8 cellular contexts compared by ENCODE assay signal in genomic region chr1:228082975-228083870, GRCh38. TPM values are rescaled to one million over a fixed set of nuclear protein-coding genes. Genes with fewer than 3 reads are reported as not detected.
DNase-seq lines count a peak whose midpoint lies in the region; ATAC-seq and TF ChIP-seq lines count a peak whose summit lies in the region.

No MANE protein-coding gene starts in this region.

- peak overlapping the region; percentile 97 for H3K27ac ChIP-seq in CD8-positive, alpha-beta T cell (ENCODE audit: low read depth, low read length)
- peak overlapping the region; percentile 62 for H3K27ac ChIP-seq in OCI-LY7 (ENCODE audit: low read depth, low read length, poor library complexity, severe bottlenecking)
- peak overlapping the region; percentile 98 to 100 for H3K27ac ChIP-seq in breast epithelium
- peak overlapping the region; percentile 94 for H3K27ac ChIP-seq in layer of hippocampus (ENCODE audit: low read depth, low read length)

- H3K4me2 ChIP-seq in OCI-LY7 (ENCODE audit: low read length): peak overlapping the region; percentile 100

- intact Hi-C loops in CD8-positive, alpha-beta T cell (cut with DNase I, micrococcal nuclease): loop anchor here (1.0 to 10.0 kb wide), 20 partner anchors 20 to 1982 kb away; partner anchors contain the start of genes C1orf35 (in 2 of the 2), GUK1 (in 2 of the 2), JMJD4 (in 2 of the 2) and MRPL55 (in 2 of the 2)
- intact Hi-C loops in OCI-LY7 (cut with micrococcal nuclease; ENCODE audit: unreplicated experiment) (loop anchor here (1.0 to 5.0 kb wide), 3 partner anchors 84 to 403 kb away; partner anchors contain the start of gene IBA57), breast epithelium (cut with DNase I; ENCODE audit: low total_unique reads) (loop anchor here (10.0 kb wide), 1 partner anchor 192 kb away; no protein-coding TSS in a partner anchor)

- peaks cover 59% of the 10 kb centered on the region for H3K4me1 ChIP-seq in CD8-positive, alpha-beta T cell (ENCODE audit: insufficient read depth, low read length)
- peaks cover 38% of the 10 kb centered on the region for H3K4me1 ChIP-seq in OCI-LY7 (ENCODE audit: insufficient read depth, low read length, poor library complexity, severe bottlenecking)
- H3K4me1 ChIP-seq in breast epithelium: peaks cover 19 to 36% of the 10 kb centered on the region in 2 donors

- peaks cover 30% of the 10 kb centered on the region for H3K36me3 Mint-ChIP-seq in CD8-positive, alpha-beta T cell
- H3K36me3 Mint-ChIP-seq in stimulated activated memory B cell treated with anti-CD40 and anti-IgM and Interleukin-4, amounts not matched to agents 10 μg/mL and 1 μg/mL and 100 μg/mL, for 72 hours: peaks cover 7% of the 10 kb centered on the region

- no peak for TF ChIP-seq POLR2A in breast epithelium (IDR thresholded peaks at IDR 0.05)

- no peaks in the 10 kb centered on the region for H3K9me2 ChIP-seq in OCI-LY7 (ENCODE audit: insufficient read depth, low read length)

- H3K27me3 ChIP-seq in CD8-positive, alpha-beta T cell (ENCODE audit: insufficient read depth, low read length): no peaks in the 10 kb centered on the region
- H3K27me3 ChIP-seq in breast epithelium (no peaks in the 10 kb centered on the region), layer of hippocampus (ENCODE audit: control insufficient read depth, insufficient read depth, low read length) (no peaks in the 10 kb centered on the region)

- no peak overlapping the region for H2AFZ ChIP-seq in OCI-LY7 (ENCODE audit: low read length)

- POLR2A ChIA-PET in CD8-positive, alpha-beta T cell (lab: Charles Lee): interaction anchor here (0.6 to 2.1 kb wide), 12 partner anchors 8 to 577 kb away, joined by 3 to 17 read pairs (median 4); partner anchors contain the start of genes IBA57 and MRPL55
- POLR2A ChIA-PET in OCI-LY7 (lab: Charles Lee): interaction anchor here (0.8 to 2.1 kb wide), 3 partner anchors 22 to 375 kb away, joined by 3 to 5 read pairs (median 3); no protein-coding TSS in a partner anchor

- H3K36me3 ChIP-seq in CD8-positive, alpha-beta T cell (ENCODE audit: insufficient read depth, low read length): no peaks in the 10 kb centered on the region
- peaks cover 54% of the 10 kb centered on the region for H3K36me3 ChIP-seq in OCI-LY7 (ENCODE audit: insufficient read depth, low read length)
- H3K36me3 ChIP-seq in breast epithelium: no peaks in the 10 kb centered on the region

- peak overlapping the region; percentile 96 for H3K4me3 Mint-ChIP-seq in CD8-positive, alpha-beta T cell
- peak overlapping the region; percentile 94 for H3K4me3 Mint-ChIP-seq in stimulated activated memory B cell treated with anti-CD40 and anti-IgM and Interleukin-4, amounts not matched to agents 10 μg/mL and 1 μg/mL and 100 μg/mL, for 72 hours

- DNase-seq in CD8-positive, alpha-beta T cell: peak in 2 of 7 experiments; percentile 40 to 47
- peak; percentile 56 for DNase-seq in OCI-LY7 (ENCODE audit: low spot score)
- DNase-seq in breast epithelium (ENCODE audit: low spot score in 2 of 2): peak in 1 of 2 donors; percentile 64
- no peak for DNase-seq in dedifferentiated amniotic fluid mesenchymal stem cell (ENCODE audit: extremely low spot score)

- no TSS peak for BruUV-seq in OCI-LY7 (replicated peaks; lab: Mats Ljungman, UMichigan)

- ATAC-seq in CD8-positive, alpha-beta T cell: no peak
- peak; percentile 22 for ATAC-seq in GM21529 (IDR thresholded peaks at IDR 0.05; ENCODE audit: unreplicated experiment)
- peak; percentile 21 for ATAC-seq in stimulated activated memory B cell treated with anti-CD40 and anti-IgM and Interleukin-4, amounts not matched to agents 10 μg/mL and 1 μg/mL and 100 μg/mL, for 72 hours
- no peak for ATAC-seq in GM18517 (IDR thresholded peaks at IDR 0.05; ENCODE audit: unreplicated experiment)

- H3K4me1 Mint-ChIP-seq in CD8-positive, alpha-beta T cell (ENCODE audit: low read depth): peaks cover 60% of the 10 kb centered on the region
- H3K4me1 Mint-ChIP-seq in stimulated activated memory B cell treated with anti-CD40 and anti-IgM and Interleukin-4, amounts not matched to agents 10 μg/mL and 1 μg/mL and 100 μg/mL, for 72 hours: peaks cover 76% of the 10 kb centered on the region

- H4K20me1 ChIP-seq in OCI-LY7 (ENCODE audit: insufficient read depth, low read length): peaks cover 51% of the 10 kb centered on the region

- H3K27ac Mint-ChIP-seq in CD8-positive, alpha-beta T cell: peak overlapping the region; percentile 97
- peak overlapping the region; percentile 93 for H3K27ac Mint-ChIP-seq in stimulated activated memory B cell treated with anti-CD40 and anti-IgM and Interleukin-4, amounts not matched to agents 10 μg/mL and 1 μg/mL and 100 μg/mL, for 72 hours

- peaks cover 83% of the 10 kb centered on the region for H3K79me2 ChIP-seq in OCI-LY7 (ENCODE audit: insufficient read depth, low read depth, low read length)

- no peaks in the 10 kb centered on the region for H3K9me3 ChIP-seq in CD8-positive, alpha-beta T cell (ENCODE audit: low read length)
- H3K9me3 ChIP-seq in OCI-LY7 (ENCODE audit: low read length) (no peaks in the 10 kb centered on the region), breast epithelium (no peaks in the 10 kb centered on the region)

- peak overlapping the region; percentile 94 for H3K4me3 ChIP-seq in CD8-positive, alpha-beta T cell (ENCODE audit: low read depth, low read length)
- H3K4me3 ChIP-seq in OCI-LY7 (ENCODE audit: low read depth, low read length, poor library complexity, severe bottlenecking): peak overlapping the region; percentile 84
- H3K4me3 ChIP-seq in breast epithelium: peak overlapping the region; percentile 79 to 100 (median 100)

- H3K9me3 Mint-ChIP-seq in CD8-positive, alpha-beta T cell: no peaks in the 10 kb centered on the region
- no peaks in the 10 kb centered on the region for H3K9me3 Mint-ChIP-seq in stimulated activated memory B cell treated with anti-CD40 and anti-IgM and Interleukin-4, amounts not matched to agents 10 μg/mL and 1 μg/mL and 100 μg/mL, for 72 hours

- CTCF ChIA-PET in CD8-positive, alpha-beta T cell (lab: Charles Lee): interaction anchor here (1.0 kb wide), 1 partner anchor 84 kb away, joined by 3 read pairs; no protein-coding TSS in a partner anchor
- CTCF ChIA-PET in OCI-LY7 (lab: Charles Lee; ENCODE audit: unreplicated experiment): no interaction called here

- H3K27me3 Mint-ChIP-seq in CD8-positive, alpha-beta T cell (ENCODE audit: low read depth): no peaks in the 10 kb centered on the region
- no peaks in the 10 kb centered on the region for H3K27me3 Mint-ChIP-seq in stimulated activated memory B cell treated with anti-CD40 and anti-IgM and Interleukin-4, amounts not matched to agents 10 μg/mL and 1 μg/mL and 100 μg/mL, for 72 hours

- no peak for TF ChIP-seq CTCF in CD8-positive, alpha-beta T cell (IDR thresholded peaks at IDR 0.05)
- no peak for TF ChIP-seq CTCF in OCI-LY7 (conservative IDR thresholded peaks at IDR 0.05; ENCODE audit: low read length)
- TF ChIP-seq CTCF in breast epithelium (IDR thresholded peaks at IDR 0.05): no peak

RNA-seq across cellular contexts. Expression of gene ARF1, which starts 0.7 kb away (rescaled TPM):
- total RNA-seq in CD8-positive, alpha-beta T cell: 100 to 1,000 TPM; 375 to 381 TPM
- 125 and 163 TPM in 2 replicates for total RNA-seq in OCI-LY7 (2014; rRNA removed; shearing (Covaris generic))
- total RNA-seq in OCI-LY7 (2022) (311 and 322 TPM in 2 replicates), breast epithelium (100 to 1,000 TPM; 263 to 295 (median 292) TPM)

RNA-seq across cellular contexts. Expression of gene C1orf35, which starts 19.9 kb away (rescaled TPM):
- 10 to 100 TPM; 28.4 to 30.2 TPM for total RNA-seq in CD8-positive, alpha-beta T cell
- total RNA-seq in OCI-LY7 (2014; rRNA removed; shearing (Covaris generic)): 33.3 and 33.4 TPM in 2 replicates
- 30.7 and 32.2 TPM in 2 replicates for total RNA-seq in OCI-LY7 (2022)
- total RNA-seq in breast epithelium: 10 to 100 TPM; 11.5 to 17.0 (median 15.7) TPM

RNA-seq across cellular contexts. Expression of gene MRPL55, which starts 25.9 kb away (rescaled TPM):
- 10 to 100 TPM; 90.2 to 90.7 TPM for total RNA-seq in CD8-positive, alpha-beta T cell
- 92.8 and 99.5 TPM in 2 replicates for total RNA-seq in OCI-LY7 (2014; rRNA removed; shearing (Covaris generic))
- 46.3 and 50.0 TPM in 2 replicates for total RNA-seq in OCI-LY7 (2022)
- 100 to 1,000 TPM in 2 of 3 donors, 10 to 100 TPM in 1; 76.4 to 108 (median 102) TPM for total RNA-seq in breast epithelium

RNA-seq across cellular contexts. Expression of gene GUK1, which starts 56.9 kb away (rescaled TPM):
- 100 to 1,000 TPM; 548 to 551 TPM for total RNA-seq in CD8-positive, alpha-beta T cell
- total RNA-seq in OCI-LY7 (2014; rRNA removed; shearing (Covaris generic)): 197 and 201 TPM in 2 replicates
- 131 and 154 TPM in 2 replicates for total RNA-seq in OCI-LY7 (2022)
- 100 to 1,000 TPM; 218 to 413 (median 333) TPM for total RNA-seq in breast epithelium

Comparison
In these comparisons a context has a peak if more than half of its experiments do, and no peak if none do; other contexts are left out.
1. ATAC-seq: peak in GM21529 (single experiment) and stimulated activated memory B cell treated with anti-CD40 and anti-IgM and Interleukin-4, amounts not matched to agents 10 μg/mL and 1 μg/mL and 100 μg/mL, for 72 hours (single experiment); none in CD8-positive, alpha-beta T cell (single experiment) and GM18517 (single experiment).
2. Peak in every context shown above with its lines, with median percentiles within 50 percentile points of each other: H3K27ac ChIP-seq and H3K4me3 ChIP-seq.